In genomic region chr13:27140060-27140459, GRCh38 we compare ENCODE assay signal across 23 cellular contexts.
"Had no signal": no experiment of that assay in that cellular context is flagged by ENCODE, and none has a peak within 500 bp of the region (broad histone marks: within the 10 kb centered on the region; RNA-seq: fewer than 3 reads in every experiment).

No MANE protein-coding gene starts in this region.

- H3K9me3 ChIP-seq: right lobe of liver, suprapubic skin, thyroid gland, uterus had no signal

- FAIRE-seq: endometrium had no signal

- H3K4me1 ChIP-seq: parathyroid adenoma, thyroid gland, uterus had no signal

- H3K4me3 Mint-ChIP-seq: naive B cell; nephron progenitor cell; stimulated activated effector memory CD8-positive, alpha-beta T cell treated with anti-CD3 and anti-CD28 coated beads, Interleukin-12 subunit alpha, Interleukin-12 subunit beta, amount 100 ng/mL, for 72 hours; type B pancreatic cell had no signal

- DNase-seq: effector memory CD4-positive, alpha-beta T cell; glutamatergic neuron; islet precursor cell; left ventricle myocardium inferior; mesendoderm; naive B cell; nephron progenitor cell; psoas muscle; retina; right lobe of liver; stimulated activated CD4-positive, alpha-beta T cell treated with anti-CD3 and anti-CD28 coated beads, Interleukin-4, amount 100 ng/mL, for 1 hour; stimulated activated CD8-positive, alpha-beta memory T cell treated with anti-CD3 and anti-CD28 coated beads, Interleukin-4, amount 100 ng/mL, for 48 hours; stimulated activated naive CD8-positive, alpha-beta T cell treated with anti-CD3 and anti-CD28 coated beads, Interleukin-15, Interleukin-2, amounts not matched to agents 100 U/mL and 50 U/mL, for 24 hours; thyroid gland; uterus had no signal

- H3K27me3 ChIP-seq: esophagus muscularis mucosa, gastroesophageal sphincter, right lobe of liver, suprapubic skin, thyroid gland, uterus had no signal

- H3K27ac ChIP-seq: esophagus muscularis mucosa, gastroesophageal sphincter, left ventricle myocardium inferior, parathyroid adenoma, psoas muscle, right lobe of liver, suprapubic skin, thyroid gland, uterus had no signal

- H3K4me3 ChIP-seq: esophagus muscularis mucosa, gastroesophageal sphincter, left ventricle myocardium inferior, lung, psoas muscle, right lobe of liver, suprapubic skin, thyroid gland, uterus had no signal

- H3K9me3 Mint-ChIP-seq: stimulated activated effector memory CD8-positive, alpha-beta T cell treated with anti-CD3 and anti-CD28 coated beads, Interleukin-12 subunit alpha, Interleukin-12 subunit beta, amount 100 ng/mL, for 72 hours had no signal

- H3K27ac Mint-ChIP-seq: naive B cell; nephron progenitor cell; stimulated activated effector memory CD8-positive, alpha-beta T cell treated with anti-CD3 and anti-CD28 coated beads, Interleukin-12 subunit alpha, Interleukin-12 subunit beta, amount 100 ng/mL, for 72 hours; type B pancreatic cell had no signal

- H3K36me3 ChIP-seq: esophagus muscularis mucosa, gastroesophageal sphincter, left ventricle myocardium inferior, right lobe of liver, suprapubic skin, thyroid gland, uterus had no signal

- ATAC-seq: gastroesophageal sphincter; psoas muscle; right lobe of liver; stimulated activated effector memory CD8-positive, alpha-beta T cell treated with anti-CD3 and anti-CD28 coated beads, Interleukin-12 subunit alpha, Interleukin-12 subunit beta, amount 100 ng/mL, for 72 hours; stimulated activated naive CD8-positive, alpha-beta T cell treated with anti-CD3 and anti-CD28 coated beads, Interleukin-15, Interleukin-2, amounts not matched to agents 100 U/mL and 50 U/mL, for 24 hours had no signal

- H3K27me3 Mint-ChIP-seq: naive B cell, type B pancreatic cell had no signal
